In genomic region chr18:70555046-70555445, GRCh38 we compare ENCODE assay signal across 20 cellular contexts.
"Had no signal": no experiment of that assay in that cellular context is flagged by ENCODE, and none has a peak within 500 bp of the region (broad histone marks: within the 10 kb centered on the region; RNA-seq: fewer than 3 reads in every experiment).

No MANE protein-coding gene starts in this region.

- H3K4me1 Mint-ChIP-seq: activated CD4-positive, alpha-beta T cell treated with anti-CD3 and anti-CD28 coated beads, Interleukin-2, amount 10 ng/mL, durations not matched to agents 7 days and 5 days; central memory CD8-positive, alpha-beta T cell; stimulated activated naive B cell treated with anti-CD40 and anti-IgM and Interleukin-4, amounts not matched to agents 10 μg/mL and 1 μg/mL and 100 μg/mL, for 72 hours had no signal

- DNase-seq: activated CD4-positive, alpha-beta T cell treated with anti-CD3 and anti-CD28 coated beads, Interleukin-2, amount 10 ng/mL, durations not matched to agents 7 days and 5 days; activated CD8-positive, alpha-beta memory T cell treated with anti-CD3 and anti-CD28 coated beads, Interleukin-2, amount 50 U/mL, for 48 hours; activated gamma-delta T cell; activated naive CD8-positive, alpha-beta T cell treated with anti-CD3 and anti-CD28 coated beads for 36 hours; activated T-cell treated with anti-CD3 and anti-CD28 coated beads, Interleukin-2, amount 50 U/mL, for 72 hours; amygdala; cortex of kidney; effector CD8-positive, alpha-beta T cell; foreskin fibroblast; kidney glomerular epithelial cell; left ventricle myocardium superior; mesenchymal stem cell; pancreas; stimulated activated CD4-positive, alpha-beta T cell treated with anti-CD3 and anti-CD28 coated beads, Interleukin-2, amount 100 ng/mL, for 48 hours; stimulated activated naive B cell treated with anti-CD40 and anti-IgM and Interleukin-4, amounts not matched to agents 10 μg/mL and 1 μg/mL and 100 μg/mL, for 72 hours; thyroid gland had no signal

- FAIRE-seq: endothelial cell of umbilical vein, pancreas had no signal

- H3K9me3 Mint-ChIP-seq: activated CD4-positive, alpha-beta T cell treated with anti-CD3 and anti-CD28 coated beads, Interleukin-2, amount 10 ng/mL, durations not matched to agents 7 days and 5 days; central memory CD8-positive, alpha-beta T cell; stimulated activated naive B cell treated with anti-CD40 and anti-IgM and Interleukin-4, amounts not matched to agents 10 μg/mL and 1 μg/mL and 100 μg/mL, for 72 hours had no signal

- H3K27ac ChIP-seq: pancreas, thyroid gland had no signal

- H3K27ac Mint-ChIP-seq: activated CD4-positive, alpha-beta T cell treated with anti-CD3 and anti-CD28 coated beads, Interleukin-2, amount 10 ng/mL, durations not matched to agents 7 days and 5 days; activated naive CD8-positive, alpha-beta T cell treated with anti-CD3 and anti-CD28 coated beads for 36 hours; activated T-cell treated with anti-CD3 and anti-CD28 coated beads, Interleukin-2, amount 50 U/mL, for 72 hours; stimulated activated naive B cell treated with anti-CD40 and anti-IgM and Interleukin-4, amounts not matched to agents 10 μg/mL and 1 μg/mL and 100 μg/mL, for 72 hours had no signal

- H3K36me3 ChIP-seq: pancreas, thyroid gland had no signal

- H3K9me3 ChIP-seq: pancreas, thyroid gland had no signal

- H3K4me3 ChIP-seq: pancreas, thyroid gland had no signal

- H3K27me3 Mint-ChIP-seq: activated CD4-positive, alpha-beta T cell treated with anti-CD3 and anti-CD28 coated beads, Interleukin-2, amount 10 ng/mL, durations not matched to agents 7 days and 5 days; activated naive CD8-positive, alpha-beta T cell treated with anti-CD3 and anti-CD28 coated beads for 36 hours; central memory CD8-positive, alpha-beta T cell; naive thymus-derived CD8-positive, alpha-beta T cell; stimulated activated naive B cell treated with anti-CD40 and anti-IgM and Interleukin-4, amounts not matched to agents 10 μg/mL and 1 μg/mL and 100 μg/mL, for 72 hours had no signal

- H3K4me3 Mint-ChIP-seq: activated CD4-positive, alpha-beta T cell treated with anti-CD3 and anti-CD28 coated beads, Interleukin-2, amount 10 ng/mL, durations not matched to agents 7 days and 5 days; activated naive CD8-positive, alpha-beta T cell treated with anti-CD3 and anti-CD28 coated beads for 36 hours; activated T-cell treated with anti-CD3 and anti-CD28 coated beads, Interleukin-2, amount 50 U/mL, for 72 hours; central memory CD8-positive, alpha-beta T cell; naive thymus-derived CD8-positive, alpha-beta T cell; stimulated activated naive B cell treated with anti-CD40 and anti-IgM and Interleukin-4, amounts not matched to agents 10 μg/mL and 1 μg/mL and 100 μg/mL, for 72 hours had no signal

- H3K36me3 Mint-ChIP-seq: activated naive CD8-positive, alpha-beta T cell treated with anti-CD3 and anti-CD28 coated beads for 36 hours; brain; stimulated activated naive B cell treated with anti-CD40 and anti-IgM and Interleukin-4, amounts not matched to agents 10 μg/mL and 1 μg/mL and 100 μg/mL, for 72 hours had no signal

- H3K27me3 ChIP-seq: pancreas, thyroid gland had no signal

- H3K4me1 ChIP-seq: pancreas, thyroid gland had no signal
